ENCODE assay signal across 14 cellular contexts in the genomic region with DNA sequence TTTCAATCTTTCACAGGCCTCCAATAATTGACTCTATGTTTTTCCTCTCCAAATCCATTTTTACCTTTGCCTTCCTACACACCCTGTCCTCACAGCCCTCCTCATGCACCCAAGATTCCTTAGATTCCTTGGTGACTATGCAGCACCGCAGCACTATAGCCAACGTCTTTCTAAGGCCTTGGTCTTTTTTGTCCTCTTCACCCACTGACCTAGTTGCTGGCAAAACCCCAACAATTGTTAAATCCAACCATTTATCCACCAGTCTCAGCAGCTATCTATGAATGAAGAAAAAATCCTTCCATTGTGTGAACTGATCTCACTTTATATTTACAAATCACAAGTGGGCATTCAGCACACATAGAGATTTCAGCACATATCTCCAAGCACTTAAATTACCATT.
DNase-seq lines count a peak whose midpoint lies in the region; ATAC-seq, FAIRE-seq and TF ChIP-seq lines count a peak whose summit lies in the region.
"Had no signal": no experiment of that assay in that cellular context is flagged by ENCODE, and none has a peak within 500 bp of the region (broad histone marks: within the 10 kb centered on the region; RNA-seq: fewer than 3 reads in every experiment).

No MANE protein-coding gene starts in this region.

- WGBS in right cardiac atrium, result 51% methylated on average over 2 of the region's 2 CpGs

- peak; percentile 36 for FAIRE-seq in bronchial epithelial cell (lab: Jason Lieb, UNC)

- H3K4me1 ChIP-seq in osteoblast (ENCODE audit: insufficient read depth, low read length) (peaks cover 8% of the 10 kb centered on the region), right cardiac atrium (ENCODE audit: control insufficient read depth, insufficient read depth, low read length) (no peaks in the 10 kb centered on the region)
- H3K4me1 ChIP-seq: spleen had no signal

- ATAC-seq in GM18520 (IDR thresholded peaks at IDR 0.05; ENCODE audit: unreplicated experiment), result no peak
- no peak for ATAC-seq in right cardiac atrium
- ATAC-seq: stimulated activated naive B cell treated with anti-CD40 and anti-IgM and Interleukin-4, amounts not matched to agents 10 μg/mL and 1 μg/mL and 100 μg/mL, for 72 hours had no signal

- no peaks in the 10 kb centered on the region for H3K79me2 ChIP-seq in osteoblast (ENCODE audit: insufficient read depth, low read length)

- intact Hi-C loops in right cardiac atrium (cut with DNase I), result loop anchor here in 1 of 4 donors (10.0 kb wide), 1 partner anchor 298 kb away; no protein-coding TSS in a partner anchor

- DNase-seq in COLO829 (ENCODE audit: low spot score) (peak; percentile 27), M059J (ENCODE audit: low read depth) (peak; percentile 82), bronchial epithelial cell (ENCODE audit: low read depth) (peak; percentile 12), osteoblast (ENCODE audit: insufficient read length, low spot score, missing footprints) (no peak), DMS79 (lab: John Stamatoyannopoulos, UW) (no peak), right cardiac atrium (no peak), NAMALWA (ENCODE audit: low spot score) (no peak)
- DNase-seq: AML-193; kidney glomerular epithelial cell; NCI-H510A treated with DMSO at 0.1 percent for 48 hours; spleen; stimulated activated naive B cell treated with anti-CD40 and anti-IgM and Interleukin-4, amounts not matched to agents 10 μg/mL and 1 μg/mL and 100 μg/mL, for 72 hours; SW 1271 had no signal

- H3K27me3 ChIP-seq in bronchial epithelial cell (ENCODE audit: control insufficient read depth, insufficient read depth, low read length), result no peaks in the 10 kb centered on the region
- H3K27me3 ChIP-seq in osteoblast (ENCODE audit: insufficient read depth, low read length), result no peaks in the 10 kb centered on the region
- H3K27me3 ChIP-seq in right cardiac atrium (ENCODE audit: control insufficient read depth, insufficient read depth), result no peaks in the 10 kb centered on the region
- H3K27me3 ChIP-seq: spleen had no signal

- H3K36me3 ChIP-seq in bronchial epithelial cell (ENCODE audit: control insufficient read depth, insufficient read depth, low read length) (no peaks in the 10 kb centered on the region), osteoblast (ENCODE audit: insufficient read depth, low read length) (no peaks in the 10 kb centered on the region)
- H3K36me3 ChIP-seq: spleen had no signal

- H4K20me1 ChIP-seq in osteoblast (ENCODE audit: insufficient read depth, low read length), result no peaks in the 10 kb centered on the region

- H2AFZ ChIP-seq in osteoblast (ENCODE audit: low read length), result no peak overlapping the region

- TF ChIP-seq CTCF in bronchial epithelial cell (IDR thresholded peaks at IDR 0.05; ENCODE audit: insufficient read depth, low read length, severe bottlenecking), result no peak
- TF ChIP-seq CTCF in osteoblast (IDR thresholded peaks at IDR 0.05; ENCODE audit: extremely low read depth, low read depth, low read length), result no peak

- H3K4me2 ChIP-seq in osteoblast (ENCODE audit: insufficient read depth, low read length), result peak overlapping the region; percentile 25

- H3K4me3 ChIP-seq in bronchial epithelial cell (ENCODE audit: low read depth, low read length), result no peak overlapping the region
- H3K4me3 ChIP-seq in osteoblast (ENCODE audit: insufficient read depth, low read length), result no peak overlapping the region
- no peak overlapping the region for H3K4me3 ChIP-seq in right cardiac atrium (ENCODE audit: low read length)
- H3K4me3 ChIP-seq: spleen had no signal

- H3K9me3 ChIP-seq in osteoblast (ENCODE audit: low read depth, low read length), result no peaks in the 10 kb centered on the region
- H3K9me3 ChIP-seq in right cardiac atrium (ENCODE audit: control insufficient read depth, low read length), result no peaks in the 10 kb centered on the region
- H3K9me3 ChIP-seq: spleen had no signal

- peak overlapping the region; percentile 45 for H3K27ac ChIP-seq in osteoblast (ENCODE audit: low read depth, low read length)
- H3K27ac ChIP-seq in right cardiac atrium (ENCODE audit: low read length), result no peak overlapping the region
- H3K27ac ChIP-seq: spleen had no signal

Comparison
In these comparisons a context has a peak if more than half of its experiments do, and no peak if none do; other contexts are left out.
1. DNase-seq: peak in COLO829 (single experiment), M059J (single experiment) and bronchial epithelial cell (single experiment); none in osteoblast (single experiment), DMS79 (single experiment), right cardiac atrium (0 of 3) and NAMALWA (single experiment).